Comparison of ENCODE assay signal across 8 cellular contexts in the genomic region with DNA sequence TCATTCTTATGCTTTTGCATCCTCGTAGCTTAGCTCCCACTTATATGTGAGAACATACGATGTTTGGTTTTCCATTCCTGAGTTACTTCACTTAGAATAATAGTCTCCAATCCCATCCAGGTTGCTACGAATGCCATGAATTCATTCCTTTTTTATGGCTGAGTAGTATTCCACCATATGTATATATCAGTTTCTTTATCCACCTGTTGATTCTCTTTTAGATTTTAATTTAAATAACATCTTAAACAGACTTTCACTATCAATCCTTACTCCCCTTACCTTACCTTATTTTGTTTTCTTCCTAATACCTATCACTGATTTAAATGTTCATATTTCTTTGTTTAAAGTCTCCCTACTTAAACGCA. TPM values are rescaled to one million over a fixed set of nuclear protein-coding genes. Genes with fewer than 3 reads are reported as not detected.
A peak's percentile ranks its signal among the peaks of the same experiment; 100 is the strongest.
DNase-seq lines count a peak whose midpoint lies in the region; ATAC-seq and TF ChIP-seq lines count a peak whose summit lies in the region.

No MANE protein-coding gene starts in this region.

- peak overlapping the region; percentile 69 for H3K9ac ChIP-seq in Loucy (ENCODE audit: low read depth, low read length, poor library complexity, severe bottlenecking)

- intact Hi-C loops in dorsolateral prefrontal cortex (cut with DNase I): no loop called here

- peaks cover 18% of the 10 kb centered on the region for H4K20me1 ChIP-seq in Loucy (ENCODE audit: insufficient read depth, low read length, poor library complexity, severe bottlenecking)

- H3K4me3 ChIP-seq in BJ (ENCODE audit: low read depth, low read length): peak overlapping the region; percentile 60
- H3K4me3 ChIP-seq in Loucy (ENCODE audit: low read length, poor library complexity, severe bottlenecking): peak overlapping the region; percentile 84
- peak overlapping the region; percentile 46 to 96 (median 80) for H3K4me3 ChIP-seq in dorsolateral prefrontal cortex

- peaks cover 2% of the 10 kb centered on the region; the same call in 1 of the 2 replicates for H3F3A ChIP-seq in Loucy (ENCODE audit: low read depth)

- H3K27ac ChIP-seq in dorsolateral prefrontal cortex: peak overlapping the region in 3 of 59 donors; percentile 63 to 84 (median 68)

- peaks cover 16% of the 10 kb centered on the region for H3K4me1 Mint-ChIP-seq in nephron progenitor cell

- no peak overlapping the region for H3K27ac Mint-ChIP-seq in nephron progenitor cell

- H3K4me3 Mint-ChIP-seq in nephron progenitor cell: peak overlapping the region; percentile 86

- H3K27me3 Mint-ChIP-seq in nephron progenitor cell (ENCODE audit: low read depth, poor library complexity): peaks cover 28% of the 10 kb centered on the region

- H3K9me3 Mint-ChIP-seq in nephron progenitor cell: peaks cover 8% of the 10 kb centered on the region

- H2AFZ ChIP-seq in Loucy (ENCODE audit: low read length): peak overlapping the region; percentile 91

- H3K4me2 ChIP-seq in Loucy (ENCODE audit: low read depth, low read length, poor library complexity, severe bottlenecking): peak overlapping the region; percentile 89

- POLR2A ChIA-PET in BJ (lab: Charles Lee): no interaction called here

- H3K9me3 ChIP-seq in Loucy (ENCODE audit: insufficient read depth, low read depth, low read length): no peaks in the 10 kb centered on the region

- TF ChIP-seq CTCF in BJ (IDR thresholded peaks at IDR 0.05; ENCODE audit: insufficient read depth, low read depth, low read length) (no peak), Loucy (conservative IDR thresholded peaks at IDR 0.05; ENCODE audit: low read length) (no peak), dorsolateral prefrontal cortex (IDR thresholded peaks at IDR 0.05 in 54 of 56, conservative IDR thresholded peaks at IDR 0.05 in 2 of 56; ENCODE audit: low read depth in 1 of 56, partially characterized antibody in 56 of 56) (no peak), nephron progenitor cell (IDR thresholded peaks at IDR 0.05) (no peak)

- H3K36me3 ChIP-seq in BJ (ENCODE audit: control insufficient read depth, insufficient read depth, low read length) (no peaks in the 10 kb centered on the region), Loucy (ENCODE audit: insufficient read depth, low read length) (no peaks in the 10 kb centered on the region)

- CTCF ChIA-PET in BJ (lab: Yijun Ruan, JAX): no interaction called here

- H3K27me3 ChIP-seq in BJ (ENCODE audit: control insufficient read depth, insufficient read depth, low read length) (peaks cover 6% of the 10 kb centered on the region; the same call in 1 of the 2 replicates), Loucy (ENCODE audit: insufficient read depth, low read length, poor library complexity, severe bottlenecking) (no peaks in the 10 kb centered on the region), dorsolateral prefrontal cortex (no peaks in the 10 kb centered on the region)

- DNase-seq in BJ (ENCODE audit: low read depth) (no peak), dorsolateral prefrontal cortex (no peak), nephron progenitor cell (no peak), NK-92 (lab: John Stamatoyannopoulos, UW; ENCODE audit: unreplicated experiment) (no peak), COLO668 (lab: John Stamatoyannopoulos, UW; ENCODE audit: unreplicated experiment) (no peak), mesenteric fat pad (ENCODE audit: low spot score) (no peak)

- no peaks in the 10 kb centered on the region for H3K9me2 ChIP-seq in Loucy (replicated peaks; ENCODE audit: low read depth, low read length)

- peaks cover 18% of the 10 kb centered on the region for H3K79me2 ChIP-seq in Loucy (ENCODE audit: insufficient read depth, low read length)

- H3K36me3 Mint-ChIP-seq in nephron progenitor cell (ENCODE audit: low read depth): peaks cover 18% of the 10 kb centered on the region

- no peak for ATAC-seq in GM21447 (IDR thresholded peaks at IDR 0.05; ENCODE audit: unreplicated experiment)

- H3K4me1 ChIP-seq in Loucy (ENCODE audit: insufficient read depth, low read length, poor library complexity, severe bottlenecking): no peaks in the 10 kb centered on the region

RNA-seq across cellular contexts. Expression of a gene that starts 0.5 kb away (rescaled TPM):
- polyA plus RNA-seq in BJ (2011; rRNA removed): 23.2 and 27.3 TPM in 2 replicates
- 32.7 and 33.9 TPM in 2 replicates for polyA minus RNA-seq in BJ (2011; rRNA and poly(A)+ RNA removed)
- total RNA-seq in dorsolateral prefrontal cortex: 10 to 100 TPM in 80 of 120 experiments, 1 to 10 TPM in 40; 6.8 to 18.0 (median 11.1) TPM
- total RNA-seq in mesenteric fat pad: 12.8 TPM

RNA-seq across cellular contexts. Expression of a gene that starts 29.0 kb away (rescaled TPM):
- 0.02 TPM in 1 of 2 replicates, not detected in the other for polyA plus RNA-seq in BJ (2011; rRNA removed)
- not detected in 2 replicates for polyA minus RNA-seq in BJ (2011; rRNA and poly(A)+ RNA removed)
- total RNA-seq in dorsolateral prefrontal cortex (10 to 100 TPM in 30 of 120 experiments, 1 to 10 TPM in 90; 1.7 to 19.5 (median 8.0) TPM), mesenteric fat pad (not detected)
